11 cellular contexts compared by ENCODE assay signal in the genomic region with DNA sequence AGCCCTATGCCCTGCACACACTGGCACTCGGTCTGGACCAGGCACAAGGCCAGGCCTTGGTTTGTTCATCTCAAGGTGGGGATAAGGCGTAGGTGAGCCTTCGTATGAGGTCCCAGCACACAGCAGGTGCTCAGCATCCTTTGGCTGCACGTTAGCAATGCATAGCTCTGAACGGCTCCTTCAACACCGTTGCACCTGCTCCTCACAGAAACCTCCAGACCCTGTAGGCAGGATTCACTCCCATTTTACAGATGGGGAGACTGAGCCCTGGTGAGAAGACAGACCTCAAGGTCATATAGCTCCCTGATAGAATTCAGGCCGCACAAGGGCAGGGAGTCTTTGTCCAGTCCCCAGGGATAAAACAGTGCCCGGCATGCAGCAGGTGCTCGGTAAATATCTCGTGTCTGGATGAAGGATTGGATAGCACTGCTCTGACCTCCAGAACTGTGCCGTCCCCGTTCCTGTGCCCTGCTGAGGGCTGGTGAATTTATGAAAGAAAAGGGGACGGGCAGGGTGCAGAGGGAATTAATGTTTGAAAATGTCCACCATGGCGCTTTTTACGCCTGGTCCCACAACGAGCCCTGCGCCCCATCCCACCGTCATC. TPM values are rescaled to one million over a fixed set of nuclear protein-coding genes. Genes with fewer than 3 reads are reported as not detected.
DNase-seq lines count a peak whose midpoint lies in the region; ATAC-seq, FAIRE-seq and TF ChIP-seq lines count a peak whose summit lies in the region.
"Had no signal": no experiment of that assay in that cellular context is flagged by ENCODE, and none has a peak within 500 bp of the region (broad histone marks: within the 10 kb centered on the region; RNA-seq: fewer than 3 reads in every experiment).

No MANE protein-coding gene starts in this region.

- ATAC-seq in K562 (no peak), GM18867 (IDR thresholded peaks at IDR 0.05; ENCODE audit: unreplicated experiment) (no peak)

- no peak for DNase-seq in H7
- no peak for DNase-seq in K562 (ENCODE audit: extremely low read depth in 1 of 4, low spot score in 3 of 4)
- DNase-seq in immature natural killer cell: no peak
- DNase-seq in EL: no peak
- DNase-seq in A172 (ENCODE audit: low spot score): no peak
- DNase-seq in G401 (ENCODE audit: low spot score): no peak
- DNase-seq: GF-D8, NCI-H2227 treated with DMSO at 0.1 percent for 48 hours, T1000 had no signal

- FAIRE-seq in K562 (lab: Jason Lieb, UNC): no peak

- H4K20me1 ChIP-seq in K562 (replicated peaks; ENCODE audit: control insufficient read depth, insufficient read depth, low read length): no peaks in the 10 kb centered on the region; the same call in 1 of the 2 replicates

- H3K27ac Mint-ChIP-seq in immature natural killer cell: no peak overlapping the region

- peak overlapping the region; percentile 59 for H3K4me3 ChIP-seq in H7 (ENCODE audit: insufficient read depth, low read depth, low read length)
- H3K4me3 ChIP-seq in K562: no peak overlapping the region
- peak overlapping the region; percentile 23 to 64 (median 59) for H3K4me3 ChIP-seq in skeletal muscle tissue (ENCODE audit: low read length in 3 of 3)

- H3K27ac ChIP-seq in K562 (ENCODE audit: extremely low read depth, low read depth, low read length) (no peak overlapping the region), skeletal muscle tissue (ENCODE audit: low read depth, low read length) (no peak overlapping the region)

- in situ Hi-C loops in K562 (cut with MboI) (no loop called here), G401 (cut with HindIII; ENCODE audit: low sequenced_read_pairs) (no loop called here)

- no peak for TF ChIP-seq POLR2A in K562 (conservative IDR thresholded peaks at IDR 0.05)

- 6% methylated on average over 18 of the region's 18 CpGs for WGBS in K562 (ENCODE audit: insufficient coverage, low coverage, missing lambda C conversion rate)

- no peak for TF ChIP-seq RAD21 in K562 (CRISPR knock-in tag; conservative IDR thresholded peaks at IDR 0.05 in 1 of 2, IDR thresholded peaks at IDR 0.05 in 1 of 2)

- H3K4me2 ChIP-seq in K562 (ENCODE audit: insufficient read depth, low read length): peak overlapping the region; percentile 4; the same call in 1 of the 2 replicates

- H3K4me1 ChIP-seq in K562 (replicated peaks in 1 of 2; ENCODE audit: control insufficient read depth in 2 of 2, insufficient read depth in 2 of 2, low read length in 2 of 2) (peaks cover 0 to 16% of the 10 kb centered on the region in 2 experiments; a peak in 2 of 5 replicates), skeletal muscle tissue (ENCODE audit: control insufficient read depth in 3 of 3, insufficient read depth in 3 of 3, low read length in 3 of 3) (peaks cover 5 to 7% (median 6%) of the 10 kb centered on the region in 3 donors)

- peaks cover 4 to 35% (median 15%) of the 10 kb centered on the region in 3 donors for H3K27me3 Mint-ChIP-seq in immature natural killer cell (ENCODE audit: low read depth in 3 of 3)

- H3K79me2 ChIP-seq in K562 (ENCODE audit: control insufficient read depth, insufficient read depth, low read length): no peaks in the 10 kb centered on the region

- peak overlapping the region in 3 of 5 donors; percentile 56 to 61 (median 58) for H3K4me3 Mint-ChIP-seq in immature natural killer cell

- no peak overlapping the region for H2AFZ ChIP-seq in K562 (ENCODE audit: low read depth, low read length)

- peaks cover 0 to 5% of the 10 kb centered on the region in 2 donors for H3K4me1 Mint-ChIP-seq in immature natural killer cell

- POLR2A ChIA-PET in K562 (lab: Yijun Ruan, JAX): interaction anchor here (1.3 kb wide), 1 partner anchor 77 kb away, joined by 3 read pairs; no protein-coding TSS in a partner anchor

- H3K9me1 ChIP-seq in K562 (ENCODE audit: control insufficient read depth, insufficient read depth, low read length): no peaks in the 10 kb centered on the region

- H3K36me3 ChIP-seq in H7 (replicated peaks; ENCODE audit: control insufficient read depth, insufficient read depth, low read length) (no peaks in the 10 kb centered on the region), K562 (ENCODE audit: control insufficient read depth, insufficient read depth, low read length) (no peaks in the 10 kb centered on the region), skeletal muscle tissue (ENCODE audit: control insufficient read depth in 3 of 3, insufficient read depth in 3 of 3, low read length in 3 of 3) (no peaks in the 10 kb centered on the region)

- H3K36me3 Mint-ChIP-seq in immature natural killer cell: no peaks in the 10 kb centered on the region

- CTCF ChIA-PET in K562 (lab: Yijun Ruan, JAX; ENCODE audit: low intra/inter-chr PET ratio): no interaction called here

- peaks cover 0 to under 1% (median 0%) of the 10 kb centered on the region in 6 donors for H3K9me3 Mint-ChIP-seq in immature natural killer cell

- H3K9ac ChIP-seq in K562 (ENCODE audit: insufficient read depth in 1 of 2, low read depth in 2 of 2, low read length in 2 of 2): no peak overlapping the region
- H3K9ac ChIP-seq in skeletal muscle tissue (ENCODE audit: low read depth in 1 of 3, low read length in 3 of 3): peak overlapping the region in 2 of 3 donors; percentile 38 to 68

- H3K9me3 ChIP-seq in K562 (replicated peaks; ENCODE audit: control insufficient read depth, insufficient read depth, low read depth, low read length) (no peaks in the 10 kb centered on the region), skeletal muscle tissue (ENCODE audit: control insufficient read depth in 3 of 3, low read length in 3 of 3) (no peaks in the 10 kb centered on the region)

- H3K27me3 ChIP-seq in H7 (ENCODE audit: control insufficient read depth, insufficient read depth, low read length): peaks cover 34% of the 10 kb centered on the region
- H3K27me3 ChIP-seq in K562 (ENCODE audit: control insufficient read depth in 2 of 2, insufficient read depth in 2 of 2, low read length in 2 of 2): peaks cover 4 to 28% of the 10 kb centered on the region in 2 experiments
- peaks cover 50 to 64% (median 58%) of the 10 kb centered on the region in 3 donors for H3K27me3 ChIP-seq in skeletal muscle tissue (ENCODE audit: control insufficient read depth in 3 of 3, insufficient read depth in 3 of 3, low read length in 3 of 3)

- TF ChIP-seq EP300 in K562 (IDR thresholded peaks at IDR 0.05; ENCODE audit: low read length): no peak

- intact Hi-C loops in K562 (cut with micrococcal nuclease): no loop called here

- no TSS peak for BruUV-seq in K562 (replicated peaks; lab: Mats Ljungman, UMichigan)

- TF ChIP-seq CTCF in K562 (IDR thresholded peaks at IDR 0.05 in 2 of 3, conservative IDR thresholded peaks at IDR 0.05 in 1 of 3; ENCODE audit: insufficient read depth in 2 of 3, low read depth in 1 of 3, low read length in 3 of 3): no peak

TF ChIP-seq in K562, 482 proteins besides CTCF, POLR2A, EP300 and RAD21 (continues in another document):
- no peak for TF ChIP-seq TBL1XR1 (IDR thresholded peaks at IDR 0.05; ENCODE audit: low read length in 2 of 2)
- TF ChIP-seq, protein P1, sequence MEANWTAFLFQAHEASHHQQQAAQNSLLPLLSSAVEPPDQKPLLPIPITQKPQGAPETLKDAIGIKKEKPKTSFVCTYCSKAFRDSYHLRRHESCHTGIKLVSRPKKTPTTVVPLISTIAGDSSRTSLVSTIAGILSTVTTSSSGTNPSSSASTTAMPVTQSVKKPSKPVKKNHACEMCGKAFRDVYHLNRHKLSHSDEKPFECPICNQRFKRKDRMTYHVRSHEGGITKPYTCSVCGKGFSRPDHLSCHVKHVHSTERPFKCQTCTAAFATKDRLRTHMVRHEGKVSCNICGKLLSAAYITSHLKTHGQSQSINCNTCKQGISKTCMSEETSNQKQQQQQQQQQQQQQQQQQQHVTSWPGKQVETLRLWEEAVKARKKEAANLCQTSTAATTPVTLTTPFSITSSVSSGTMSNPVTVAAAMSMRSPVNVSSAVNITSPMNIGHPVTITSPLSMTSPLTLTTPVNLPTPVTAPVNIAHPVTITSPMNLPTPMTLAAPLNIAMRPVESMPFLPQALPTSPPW (CRISPR knock-in tag; IDR thresholded peaks at IDR 0.05): 0 out of 2 replicates have a peak, but pooled peaks have one; percentile 1
- TF ChIP-seq, protein P2, sequence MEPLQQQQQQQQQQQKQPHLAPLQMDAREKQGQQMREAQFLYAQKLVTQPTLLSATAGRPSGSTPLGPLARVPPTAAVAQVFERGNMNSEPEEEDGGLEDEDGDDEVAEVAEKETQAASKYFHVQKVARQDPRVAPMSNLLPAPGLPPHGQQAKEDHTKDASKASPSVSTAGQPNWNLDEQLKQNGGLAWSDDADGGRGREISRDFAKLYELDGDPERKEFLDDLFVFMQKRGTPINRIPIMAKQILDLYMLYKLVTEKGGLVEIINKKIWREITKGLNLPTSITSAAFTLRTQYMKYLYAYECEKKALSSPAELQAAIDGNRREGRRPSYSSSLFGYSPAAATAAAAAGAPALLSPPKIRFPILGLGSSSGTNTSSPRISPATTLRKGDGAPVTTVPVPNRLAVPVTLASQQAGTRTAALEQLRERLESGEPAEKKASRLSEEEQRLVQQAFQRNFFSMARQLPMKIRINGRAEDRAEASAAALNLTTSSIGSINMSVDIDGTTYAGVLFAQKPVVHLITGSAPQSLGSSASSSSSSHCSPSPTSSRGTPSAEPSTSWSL (CRISPR knock-in tag; IDR thresholded peaks at IDR 0.05; ENCODE audit: borderline replicate concordance): no peak
- TF ChIP-seq RBM25 (IDR thresholded peaks at IDR 0.05; ENCODE audit: low read depth, low read length, severe bottlenecking): peak; percentile 68

RNA-seq across cellular contexts. Expression of a gene that starts 2.4 kb away (rescaled TPM):
- 7.2 and 7.6 TPM in 2 replicates for total RNA-seq in H7 (2014; rRNA removed; shearing (Covaris generic))
- total RNA-seq in K562 (2011; cell fraction: chromatin; rRNA removed; ENCODE audit: low replicate concordance): not detected in 2 replicates
- total RNA-seq in K562 (2011; cell fraction: nucleolus; rRNA removed): not detected in 2 replicates
- not detected in 2 replicates for total RNA-seq in K562 (2011; cell fraction: nucleoplasm; rRNA removed)
- total RNA-seq in K562 (2014; rRNA removed) (not detected in 2 replicates), K562 (2014; rRNA removed; fragmentation: Illumina TruSeq; extraction: Trizol) (not detected in 2 replicates), K562 (2015; rRNA removed; fragmentation: Illumina TruSeq; extraction: Trizol) (not detected in 2 replicates), K562 (2021) (0.04 TPM in 1 of 2 replicates, not detected in the other), skeletal muscle tissue (not detected)
- polyA plus RNA-seq in K562 (2011; rRNA removed) (0.06 TPM in 1 of 2 replicates, not detected in the other), K562 (2014; fragmentation: Illumina TruSeq; extraction: Trizol) (not detected in 2 replicates), K562 (2014; fragmentation: Nextera tagmentation; extraction: Ambion mirVana) (not detected), K562 (2014; rRNA removed) (not detected in 2 replicates), immature natural killer cell (not detected)
- polyA plus RNA-seq in K562 (2011; cell fraction: cytosol; rRNA removed): 0.15 TPM in 1 of 2 replicates, not detected in the other
- polyA plus RNA-seq in K562 (2011; cell fraction: nucleus; rRNA removed): not detected in 2 replicates
- 0.03 and 0.12 TPM in 2 replicates for polyA plus RNA-seq in K562 (2012)
- polyA minus RNA-seq in K562 (2011; rRNA and poly(A)+ RNA removed): not detected in 2 replicates
- polyA minus RNA-seq in K562 (2011; cell fraction: cytosol; rRNA and poly(A)+ RNA removed): not detected in 2 replicates
- polyA minus RNA-seq in K562 (2011; cell fraction: nucleus; rRNA and poly(A)+ RNA removed): not detected in 2 replicates
- total RNA-seq in A172 (2014; rRNA removed; shearing (Covaris generic)): 6.7 and 10.6 TPM in 2 replicates
- 0.55 and 3.3 TPM in 2 replicates for total RNA-seq in G401 (2014; rRNA removed; shearing (Covaris generic))

Comparison
In these comparisons a context has a peak if more than half of its experiments do, and no peak if none do; other contexts are left out.
1. H3K9ac ChIP-seq: peak in skeletal muscle tissue (2 of 3); none in K562 (0 of 2).